11 cellular contexts compared by ENCODE assay signal in the genomic region with DNA sequence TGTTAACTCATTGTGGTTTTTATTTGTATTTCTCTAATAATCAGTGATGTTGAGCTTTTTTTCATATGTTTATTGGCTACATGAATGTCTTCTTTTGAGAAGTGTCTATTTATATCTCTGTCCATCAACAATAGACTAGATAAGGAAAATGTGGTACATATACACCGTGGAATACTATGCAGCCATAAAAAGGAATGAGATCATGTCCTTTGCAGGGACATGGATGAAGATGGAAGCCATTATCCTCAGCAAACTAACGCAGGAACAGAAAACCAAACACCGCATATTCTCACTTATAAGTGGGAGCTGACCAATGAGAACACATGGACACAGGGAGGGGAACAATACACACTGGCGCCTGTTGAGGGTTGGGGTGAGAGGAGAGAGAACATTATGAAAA. TPM values are rescaled to one million over a fixed set of nuclear protein-coding genes. Genes with fewer than 3 reads are reported as not detected.
"Had no signal": no experiment of that assay in that cellular context is flagged by ENCODE, and none has a peak within 500 bp of the region (broad histone marks: within the 10 kb centered on the region; RNA-seq: fewer than 3 reads in every experiment).

No MANE protein-coding gene starts in this region.

RNA-seq across cellular contexts. Expression of gene RANBP3L, which starts 40.0 kb away (rescaled TPM):
- total RNA-seq: activated CD4-positive, alpha-beta memory T cell treated with anti-CD3 and anti-CD28 coated beads for 36 hours; activated CD4-positive, alpha-beta memory T cell treated with anti-CD3 and anti-CD28 coated beads, Interleukin-2, amount 10 ng/mL, durations not matched to agents 7 days and 5 days; activated CD4-positive, alpha-beta T cell treated with anti-CD3 and anti-CD28 coated beads, Interleukin-2, amount 10 ng/mL, durations not matched to agents 24 days and 14 days; activated CD4-positive, alpha-beta T cell treated with anti-CD3 and anti-CD28 coated beads, Interleukin-2, amount 10 ng/mL, durations not matched to agents 7 days and 5 days; activated CD8-positive, alpha-beta memory T cell treated with anti-CD3 and anti-CD28 coated beads, Interleukin-2, amount 10 ng/mL, durations not matched to agents 7 days and 5 days; activated CD8-positive, alpha-beta T cell treated with anti-CD3 and anti-CD28 coated beads for 36 hours; activated CD8-positive, alpha-beta T cell treated with anti-CD3 and anti-CD28 coated beads, Interleukin-2, amount 10 ng/mL, durations not matched to agents 7 days and 5 days; T-helper 1 cell treated with Interleukin-12 subunit alpha and Interleukin-12 subunit beta and Interleukin-4 antibody, amounts not matched to agents 30 ng/mL and 1 ng/mL, for 36 hours; T-helper 17 cell; T-helper 2 cell treated with Interferon-gamma antibody and Interleukin-4, amounts not matched to agents 100 ng/mL and 5 ng/mL, for 36 hours; WTC11 had no signal
